Comparison of ENCODE assay signal across 9 cellular contexts in genomic region chr10:851891-852290, GRCh38.
DNase-seq lines count a peak whose midpoint lies in the region; ATAC-seq and TF ChIP-seq lines count a peak whose summit lies in the region.
"Had no signal": no experiment of that assay in that cellular context is flagged by ENCODE, and none has a peak within 500 bp of the region (broad histone marks: within the 10 kb centered on the region; RNA-seq: fewer than 3 reads in every experiment).

No MANE protein-coding gene starts in this region.

- TF ChIP-seq POLR2A in heart left ventricle (IDR thresholded peaks at IDR 0.05) (no peak), suprapubic skin (IDR thresholded peaks at IDR 0.05) (no peak)

- H4K8ac ChIP-seq in mesenchymal stem cell (ENCODE audit: low read length) = no peak overlapping the region

- H3K79me1 ChIP-seq in mesenchymal stem cell (replicated peaks; ENCODE audit: low read length, poor library complexity, severe bottlenecking) = peaks cover 21% of the 10 kb centered on the region

- H3K9me3 ChIP-seq in SU-DHL-6 (ENCODE audit: insufficient read depth, low read length) (no peaks in the 10 kb centered on the region), heart left ventricle (peaks cover 0 to 19% (median 6%) of the 10 kb centered on the region in 12 donors), mesenchymal stem cell (ENCODE audit: control insufficient read depth, low read length) (peaks cover 25% of the 10 kb centered on the region), suprapubic skin (no peaks in the 10 kb centered on the region)

- H3K36me3 ChIP-seq in GM06990 (ENCODE audit: control insufficient read depth, insufficient read depth, low read length) (peaks cover 6% of the 10 kb centered on the region), SU-DHL-6 (ENCODE audit: low read length) (peaks cover 23% of the 10 kb centered on the region; the same call in 1 of the 2 replicates), heart left ventricle (peaks cover 0 to 44% (median 19%) of the 10 kb centered on the region in 9 donors), mesenchymal stem cell (ENCODE audit: control insufficient read depth in 1 of 2, insufficient read depth in 2 of 2, low read depth in 1 of 2, low read length in 2 of 2) (peaks cover 25 to 71% of the 10 kb centered on the region in 2 experiments), suprapubic skin (peaks cover 19% of the 10 kb centered on the region)

- H3F3A ChIP-seq in SU-DHL-6 (ENCODE audit: insufficient read depth) = peaks cover 16% of the 10 kb centered on the region; the same call in 1 of the 2 replicates

- H4K91ac ChIP-seq in mesenchymal stem cell (ENCODE audit: low read length) = no peak overlapping the region

- H2BK15ac ChIP-seq in mesenchymal stem cell (ENCODE audit: low read depth, poor library complexity, severe bottlenecking) = no peak overlapping the region

- H3K27ac ChIP-seq in SU-DHL-6 (ENCODE audit: low read depth, low read length) = peak overlapping the region; percentile 36
- H3K27ac ChIP-seq in heart left ventricle = peak overlapping the region in 1 of 12 donors; percentile 33
- H3K27ac ChIP-seq in mesenchymal stem cell (ENCODE audit: low read length, poor library complexity, severe bottlenecking) = no peak overlapping the region
- H3K27ac ChIP-seq in suprapubic skin = no peak overlapping the region

- TF ChIP-seq EP300 in suprapubic skin (IDR thresholded peaks at IDR 0.05) = no peak

- peak overlapping the region; percentile 32 for H3K4me2 ChIP-seq in SU-DHL-6 (ENCODE audit: low read depth, low read length, poor library complexity, severe bottlenecking)
- H3K4me2 ChIP-seq in mesenchymal stem cell (ENCODE audit: low read length, poor library complexity, severe bottlenecking) = no peak overlapping the region

- no peak overlapping the region for H2BK120ac ChIP-seq in mesenchymal stem cell (ENCODE audit: low read depth, low read length)

- H3K79me2 ChIP-seq in SU-DHL-6 (ENCODE audit: insufficient read depth, low read length) = peaks cover 78% of the 10 kb centered on the region

- ATAC-seq in GM19351 (IDR thresholded peaks at IDR 0.05; ENCODE audit: unreplicated experiment) (peak; percentile 97), HG03045 (IDR thresholded peaks at IDR 0.05; ENCODE audit: unreplicated experiment) (peak; percentile 86), heart left ventricle (no peak)

- no peak overlapping the region for H3K23ac ChIP-seq in mesenchymal stem cell (ENCODE audit: low read length in 2 of 2)

- no peak for TF ChIP-seq CTCF in GM06990 (IDR thresholded peaks at IDR 0.05; ENCODE audit: insufficient read depth, low read length, poor library complexity, severe bottlenecking)
- no peak for TF ChIP-seq CTCF in SU-DHL-6 (IDR thresholded peaks at IDR 0.05; ENCODE audit: insufficient read depth, low read length, poor library complexity, severe bottlenecking)
- no peak for TF ChIP-seq CTCF in heart left ventricle (IDR thresholded peaks at IDR 0.05)
- no peak for TF ChIP-seq CTCF in suprapubic skin (IDR thresholded peaks at IDR 0.05)

- H3K9ac ChIP-seq in SU-DHL-6 (ENCODE audit: low read length) = no peak overlapping the region
- no peak overlapping the region for H3K9ac ChIP-seq in mesenchymal stem cell (ENCODE audit: low read length)

- DNase-seq in GM06990 (ENCODE audit: extremely low read depth, insufficient read length) (peak; percentile 62), heart left ventricle (no peak), mesenchymal stem cell (no peak), suprapubic skin (ENCODE audit: low spot score in 2 of 2) (no peak), H4 (ENCODE audit: low spot score) (no peak)
- DNase-seq: KG1 had no signal

- no peak overlapping the region for H3K18ac ChIP-seq in mesenchymal stem cell (ENCODE audit: low read depth in 1 of 2, low read length in 2 of 2)

- 96 to 97% (median 97%) methylated on average over 5 of the region's 5 CpGs for WGBS in heart left ventricle, 4 donors
- WGBS in mesenchymal stem cell = 98% methylated on average over 4 of the region's 5 CpGs
- WGBS in suprapubic skin = 97% methylated on average over 5 of the region's 5 CpGs

- no peaks in the 10 kb centered on the region for H3K9me2 ChIP-seq in SU-DHL-6 (replicated peaks; ENCODE audit: insufficient read depth, low read length)

- no peak overlapping the region for H2AK5ac ChIP-seq in mesenchymal stem cell (ENCODE audit: low read length, severe bottlenecking)

- H3K27me3 ChIP-seq in GM06990 (replicated peaks; ENCODE audit: control insufficient read depth, insufficient read depth, low read length) (no peaks in the 10 kb centered on the region), SU-DHL-6 (ENCODE audit: low read length) (no peaks in the 10 kb centered on the region), heart left ventricle (no peaks in the 10 kb centered on the region), mesenchymal stem cell (ENCODE audit: control insufficient read depth in 1 of 2, insufficient read depth in 1 of 2, low read length in 2 of 2) (no peaks in the 10 kb centered on the region), suprapubic skin (no peaks in the 10 kb centered on the region)

- H2BK12ac ChIP-seq in mesenchymal stem cell (ENCODE audit: low read length in 2 of 2) = no peak overlapping the region

- intact Hi-C loops in heart left ventricle (cut with DNase I) = no loop called here

- no peak overlapping the region for H2BK5ac ChIP-seq in mesenchymal stem cell (ENCODE audit: low read depth, low read length, poor library complexity, severe bottlenecking)

- H4K20me1 ChIP-seq in SU-DHL-6 (ENCODE audit: low read depth, low read length) = peaks cover 27% of the 10 kb centered on the region

- H3K4ac ChIP-seq in mesenchymal stem cell (ENCODE audit: low read depth in 1 of 2, low read length in 2 of 2) = no peak overlapping the region

- H2AFZ ChIP-seq in SU-DHL-6 (ENCODE audit: low read depth, low read length, severe bottlenecking) (no peak overlapping the region), mesenchymal stem cell (ENCODE audit: low read depth, low read length) (no peak overlapping the region)

- H3K4me1 ChIP-seq in heart left ventricle (peaks cover 0 to 28% (median 6%) of the 10 kb centered on the region in 12 donors), mesenchymal stem cell (ENCODE audit: control insufficient read depth, insufficient read depth, low read depth, low read length) (peaks cover 8% of the 10 kb centered on the region), suprapubic skin (peaks cover 4% of the 10 kb centered on the region)

- H3K4me3 ChIP-seq in GM06990 (replicated peaks; ENCODE audit: low read depth, low read length) = peak overlapping the region; percentile 11
- H3K4me3 ChIP-seq in SU-DHL-6 (ENCODE audit: insufficient read depth, low read length, poor library complexity, severe bottlenecking) = no peak overlapping the region
- no peak overlapping the region for H3K4me3 ChIP-seq in heart left ventricle
- H3K4me3 ChIP-seq in mesenchymal stem cell (ENCODE audit: insufficient read depth in 1 of 2, low read depth in 1 of 2, low read length in 2 of 2) = no peak overlapping the region
- no peak overlapping the region for H3K4me3 ChIP-seq in suprapubic skin

- H3K14ac ChIP-seq in mesenchymal stem cell (ENCODE audit: low read length in 2 of 2) = no peak overlapping the region

Comparison
In these comparisons a context has a peak if more than half of its experiments do, and no peak if none do; other contexts are left out.
1. ATAC-seq: peak in GM19351 (single experiment) and HG03045 (single experiment); none in heart left ventricle (0 of 4).